10 cellular contexts compared by ENCODE assay signal in the genomic region with DNA sequence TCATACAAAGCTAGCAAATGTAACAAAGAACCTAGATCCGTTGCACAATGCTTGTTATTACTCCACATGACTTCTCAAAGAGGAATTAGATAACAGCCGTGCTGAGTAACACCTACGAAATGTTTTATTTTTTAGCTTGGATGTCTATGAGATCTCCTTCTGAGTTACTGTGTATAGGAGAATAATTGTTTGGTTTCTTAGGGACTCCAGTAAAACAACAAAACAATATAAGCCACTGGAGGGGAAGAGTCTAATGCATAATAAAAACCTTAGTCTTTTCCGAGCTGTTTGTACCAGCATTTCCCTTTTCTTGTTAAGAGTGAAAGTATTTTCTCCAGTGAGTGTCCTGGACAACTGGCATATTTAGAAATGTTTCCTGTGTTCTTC. TPM values are rescaled to one million over a fixed set of nuclear protein-coding genes. Genes with fewer than 3 reads are reported as not detected.
DNase-seq lines count a peak whose midpoint lies in the region; ATAC-seq, FAIRE-seq and TF ChIP-seq lines count a peak whose summit lies in the region.
"Had no signal": no experiment of that assay in that cellular context is flagged by ENCODE, and none has a peak within 500 bp of the region (broad histone marks: within the 10 kb centered on the region; RNA-seq: fewer than 3 reads in every experiment).

No MANE protein-coding gene starts in this region.

- H3K27me3 ChIP-seq in CD4-positive, CD25-positive, alpha-beta regulatory T cell (ENCODE audit: control insufficient read depth, insufficient read depth, low read length): no peaks in the 10 kb centered on the region
- H3K27me3 ChIP-seq in OCI-LY1 (ENCODE audit: insufficient read depth, low read length): no peaks in the 10 kb centered on the region
- H3K27me3 ChIP-seq in endothelial cell of umbilical vein (ENCODE audit: control insufficient read depth in 2 of 2, insufficient read depth in 2 of 2, low read length in 2 of 2): no peaks in the 10 kb centered on the region
- no peaks in the 10 kb centered on the region for H3K27me3 ChIP-seq in ovary
- H3K27me3 ChIP-seq: foreskin keratinocyte, neural progenitor cell had no signal

- H2AFZ ChIP-seq in OCI-LY1 (ENCODE audit: low read length): no peak overlapping the region
- no peak overlapping the region for H2AFZ ChIP-seq in endothelial cell of umbilical vein (ENCODE audit: low read depth, low read length)
- H2AFZ ChIP-seq: neural progenitor cell had no signal

- intact Hi-C loops in endothelial cell of umbilical vein (cut with micrococcal nuclease): loop anchor here (2.0 kb wide), 1 partner anchor 16 kb away; a partner anchor contains a TSS
- intact Hi-C loops in ovary (cut with DNase I): no loop called here

- no peak overlapping the region for H3K4me3 ChIP-seq in CD4-positive, CD25-positive, alpha-beta regulatory T cell (ENCODE audit: low read depth, low read length)
- H3K4me3 ChIP-seq in OCI-LY1 (ENCODE audit: low read depth, low read length, poor library complexity, severe bottlenecking): no peak overlapping the region
- H3K4me3 ChIP-seq in endothelial cell of umbilical vein (replicated peaks in 1 of 3; ENCODE audit: insufficient read depth in 1 of 3, low read depth in 1 of 3, low read length in 3 of 3): no peak overlapping the region
- peak overlapping the region; percentile 11 for H3K4me3 ChIP-seq in ovary
- H3K4me3 ChIP-seq: neural progenitor cell had no signal

- H3K27ac Mint-ChIP-seq in CD4-positive, CD25-positive, alpha-beta regulatory T cell: peak overlapping the region in 2 of 3 donors; percentile 15 to 40
- no peak overlapping the region for H3K27ac Mint-ChIP-seq in stimulated activated naive B cell treated with anti-CD40 and anti-IgM and Interleukin-4, amounts not matched to agents 10 μg/mL and 1 μg/mL and 100 μg/mL, for 72 hours
- H3K27ac Mint-ChIP-seq: neural progenitor cell had no signal

- POLR2A ChIA-PET in endothelial cell of umbilical vein (lab: Charles Lee): interaction anchor here (1.3 to 1.9 kb wide), 3 partner anchors 8 to 20 kb away, joined by 3 to 7 read pairs (median 4); a partner anchor contains a TSS

- no peak overlapping the region for H3K4me3 Mint-ChIP-seq in CD4-positive, CD25-positive, alpha-beta regulatory T cell
- H3K4me3 Mint-ChIP-seq in stimulated activated naive B cell treated with anti-CD40 and anti-IgM and Interleukin-4, amounts not matched to agents 10 μg/mL and 1 μg/mL and 100 μg/mL, for 72 hours: peak overlapping the region in 1 of 2 donors; percentile 6
- H3K4me3 Mint-ChIP-seq: neural progenitor cell had no signal

- H3K9ac ChIP-seq in OCI-LY1 (ENCODE audit: low read length) (no peak overlapping the region), endothelial cell of umbilical vein (replicated peaks; ENCODE audit: extremely low read depth, insufficient read depth, low read length) (peak overlapping the region; percentile 22)
- H3K9ac ChIP-seq: neural progenitor cell had no signal

- no TSS peak for BruUV-seq in endothelial cell of umbilical vein (replicated peaks; lab: Mats Ljungman, UMichigan)

- no peaks in the 10 kb centered on the region for H3K9me1 ChIP-seq in endothelial cell of umbilical vein (replicated peaks; ENCODE audit: control insufficient read depth, extremely low read depth, insufficient read depth, low read length)

- DNase-seq in CD4-positive, CD25-positive, alpha-beta regulatory T cell: no peak
- peak; percentile 32 for DNase-seq in endothelial cell of umbilical vein (ENCODE audit: low read depth, low spot score)
- DNase-seq in ovary: no peak
- DNase-seq in effector CD4-positive, alpha-beta T cell: no peak
- no peak for DNase-seq in stimulated activated naive B cell treated with anti-CD40 and anti-IgM and Interleukin-4, amounts not matched to agents 10 μg/mL and 1 μg/mL and 100 μg/mL, for 72 hours
- DNase-seq in RCC 7860 (ENCODE audit: low spot score): no peak
- DNase-seq in substantia nigra (lab: John Stamatoyannopoulos, UW): no peak

- WGBS in ovary, 3 donors: 3 to 22% (median 7%) methylated on average over 4 of the region's 4 CpGs

- H3K79me2 ChIP-seq in OCI-LY1 (ENCODE audit: insufficient read depth, low read length): peaks cover 5% of the 10 kb centered on the region; the same call in 1 of the 2 replicates
- H3K79me2 ChIP-seq in endothelial cell of umbilical vein (ENCODE audit: control insufficient read depth, insufficient read depth, low read length): peaks cover 61% of the 10 kb centered on the region

- TF ChIP-seq CTCF in OCI-LY1 (IDR thresholded peaks at IDR 0.05; ENCODE audit: low read length) (no peak), endothelial cell of umbilical vein (IDR thresholded peaks at IDR 0.05; ENCODE audit: extremely low read depth in 1 of 2, insufficient read depth in 1 of 2, low read depth in 1 of 2, low read length in 2 of 2) (no peak), ovary (IDR thresholded peaks at IDR 0.05) (no peak)

- no peaks in the 10 kb centered on the region for H3K4me1 ChIP-seq in CD4-positive, CD25-positive, alpha-beta regulatory T cell (ENCODE audit: control insufficient read depth, insufficient read depth, low read length, poor library complexity, severe bottlenecking)
- H3K4me1 ChIP-seq in OCI-LY1 (ENCODE audit: insufficient read depth, low read length, severe bottlenecking) (peaks cover 38% of the 10 kb centered on the region), endothelial cell of umbilical vein (ENCODE audit: control insufficient read depth, extremely low read depth, insufficient read depth, low read length) (peaks cover 14% of the 10 kb centered on the region), ovary (ENCODE audit: insufficient read depth) (peaks cover 8% of the 10 kb centered on the region)
- H3K4me1 ChIP-seq: neural progenitor cell had no signal

- no peak for TF ChIP-seq POLR2A in endothelial cell of umbilical vein (IDR thresholded peaks at IDR 0.05; ENCODE audit: low read depth, low read length)
- TF ChIP-seq POLR2A in ovary (IDR thresholded peaks at IDR 0.05): no peak

- no peak for ATAC-seq in CD4-positive, CD25-positive, alpha-beta regulatory T cell (ENCODE audit: low read depth in 2 of 2)
- no peak for ATAC-seq in stimulated activated naive B cell treated with anti-CD40 and anti-IgM and Interleukin-4, amounts not matched to agents 10 μg/mL and 1 μg/mL and 100 μg/mL, for 72 hours (replicated peaks)
- ATAC-seq: foreskin keratinocyte had no signal

- CTCF ChIA-PET in endothelial cell of umbilical vein (lab: Charles Lee): interaction anchor here (1.1 to 1.7 kb wide), 4 partner anchors 12 to 39 kb away, joined by 3 to 9 read pairs (median 4); a partner anchor contains a TSS

- H3K4me1 Mint-ChIP-seq in CD4-positive, CD25-positive, alpha-beta regulatory T cell: peaks cover 15 to 28% (median 22%) of the 10 kb centered on the region in 4 donors
- peaks cover 17 to 27% of the 10 kb centered on the region in 2 donors for H3K4me1 Mint-ChIP-seq in stimulated activated naive B cell treated with anti-CD40 and anti-IgM and Interleukin-4, amounts not matched to agents 10 μg/mL and 1 μg/mL and 100 μg/mL, for 72 hours
- H3K4me1 Mint-ChIP-seq: neural progenitor cell had no signal

- H3F3A ChIP-seq in OCI-LY1 (ENCODE audit: insufficient read depth, low read length): no peaks in the 10 kb centered on the region; the same call in 1 of the 2 replicates

- FAIRE-seq in endothelial cell of umbilical vein (lab: Jason Lieb, UNC) (no peak), RCC 7860 (lab: Jason Lieb, UNC) (no peak)

- H3K4me2 ChIP-seq in OCI-LY1 (ENCODE audit: low read length): 0 out of 2 replicates have a peak overlapping the region, but pooled peaks have one; percentile 6
- peak overlapping the region; percentile 31 for H3K4me2 ChIP-seq in endothelial cell of umbilical vein (ENCODE audit: insufficient read depth, low read length)
- H3K4me2 ChIP-seq: neural progenitor cell had no signal

- no peaks in the 10 kb centered on the region for H3K9me3 ChIP-seq in CD4-positive, CD25-positive, alpha-beta regulatory T cell (ENCODE audit: control insufficient read depth in 2 of 2, low read length in 2 of 2)
- no peaks in the 10 kb centered on the region for H3K9me3 ChIP-seq in OCI-LY1 (ENCODE audit: low read length)
- no peaks in the 10 kb centered on the region for H3K9me3 ChIP-seq in endothelial cell of umbilical vein (replicated peaks; ENCODE audit: control insufficient read depth, insufficient read depth, low read length)
- H3K9me3 ChIP-seq in ovary: no peaks in the 10 kb centered on the region

- TF ChIP-seq EP300 in ovary (IDR thresholded peaks at IDR 0.05): no peak

- H3K9me3 Mint-ChIP-seq in CD4-positive, CD25-positive, alpha-beta regulatory T cell: no peaks in the 10 kb centered on the region
- H3K9me3 Mint-ChIP-seq in stimulated activated naive B cell treated with anti-CD40 and anti-IgM and Interleukin-4, amounts not matched to agents 10 μg/mL and 1 μg/mL and 100 μg/mL, for 72 hours: no peaks in the 10 kb centered on the region
- H3K9me3 Mint-ChIP-seq: neural progenitor cell had no signal

- dilution Hi-C loops in endothelial cell of umbilical vein (cut with MboI; ENCODE audit: extremely low pct_ligation_motif_present, low sequenced_read_pairs): no loop called here

- no peak overlapping the region for H3K27ac ChIP-seq in CD4-positive, CD25-positive, alpha-beta regulatory T cell (ENCODE audit: insufficient read depth, low read length, poor library complexity, severe bottlenecking)
- H3K27ac ChIP-seq in OCI-LY1 (ENCODE audit: low read depth, low read length, poor library complexity, severe bottlenecking) (no peak overlapping the region), endothelial cell of umbilical vein (ENCODE audit: insufficient read depth, low read depth, low read length) (peak overlapping the region; percentile 55), ovary (peak overlapping the region; percentile 9 to 39), substantia nigra (ENCODE audit: low read depth, low read length, poor library complexity, severe bottlenecking) (no peak overlapping the region)
- H3K27ac ChIP-seq: foreskin keratinocyte, neural progenitor cell had no signal

- peaks cover 23% of the 10 kb centered on the region for H3K36me3 ChIP-seq in CD4-positive, CD25-positive, alpha-beta regulatory T cell (ENCODE audit: control insufficient read depth, insufficient read depth, low read length)
- H3K36me3 ChIP-seq in OCI-LY1 (ENCODE audit: insufficient read depth, low read length): peaks cover 38% of the 10 kb centered on the region; the same call in 1 of the 2 replicates
- H3K36me3 ChIP-seq in endothelial cell of umbilical vein (ENCODE audit: control insufficient read depth in 2 of 2, extremely low read depth in 1 of 2, insufficient read depth in 2 of 2, low read length in 2 of 2): peaks cover 9 to 18% of the 10 kb centered on the region in 2 experiments
- no peaks in the 10 kb centered on the region for H3K36me3 ChIP-seq in ovary
- H3K36me3 ChIP-seq: neural progenitor cell had no signal

- H3K36me3 Mint-ChIP-seq in CD4-positive, CD25-positive, alpha-beta regulatory T cell: peaks cover 29% of the 10 kb centered on the region
- peaks cover 28 to 42% of the 10 kb centered on the region in 2 donors for H3K36me3 Mint-ChIP-seq in stimulated activated naive B cell treated with anti-CD40 and anti-IgM and Interleukin-4, amounts not matched to agents 10 μg/mL and 1 μg/mL and 100 μg/mL, for 72 hours

- no peaks in the 10 kb centered on the region for H3K27me3 Mint-ChIP-seq in CD4-positive, CD25-positive, alpha-beta regulatory T cell
- H3K27me3 Mint-ChIP-seq in stimulated activated naive B cell treated with anti-CD40 and anti-IgM and Interleukin-4, amounts not matched to agents 10 μg/mL and 1 μg/mL and 100 μg/mL, for 72 hours: no peaks in the 10 kb centered on the region

- H3K9me2 ChIP-seq in OCI-LY1 (ENCODE audit: low read depth, low read length): no peaks in the 10 kb centered on the region

- H4K20me1 ChIP-seq in OCI-LY1 (ENCODE audit: insufficient read depth, low read length) (no peaks in the 10 kb centered on the region), endothelial cell of umbilical vein (replicated peaks; ENCODE audit: control insufficient read depth, extremely low read depth, insufficient read depth, low read length) (no peaks in the 10 kb centered on the region)

RNA-seq across cellular contexts. Expression of a gene that starts 15.6 kb away (rescaled TPM):
- 54.0 TPM for total RNA-seq in CD4-positive, CD25-positive, alpha-beta regulatory T cell
- 10 to 100 TPM; 67.2 to 86.5 (median 75.8) TPM for polyA plus RNA-seq in CD4-positive, CD25-positive, alpha-beta regulatory T cell
- 126 and 141 TPM in 2 replicates for total RNA-seq in endothelial cell of umbilical vein
- 56.5 and 152 TPM in 2 replicates for polyA plus RNA-seq in endothelial cell of umbilical vein
- 72.1 and 79.9 TPM in 2 replicates for polyA plus RNA-seq in endothelial cell of umbilical vein (2011; cell fraction: cytosol; rRNA removed)
- polyA plus RNA-seq in endothelial cell of umbilical vein (2011; cell fraction: nucleus; rRNA removed): 115 and 178 TPM in 2 replicates
- 152 and 194 TPM in 2 replicates for polyA plus RNA-seq in endothelial cell of umbilical vein (2012)
- polyA minus RNA-seq in endothelial cell of umbilical vein: 60.5 and 68.5 TPM in 2 replicates
- polyA minus RNA-seq in endothelial cell of umbilical vein (2011; cell fraction: cytosol; rRNA and poly(A)+ RNA removed): 11.0 TPM
- polyA minus RNA-seq in endothelial cell of umbilical vein (2011; cell fraction: nucleus; rRNA and poly(A)+ RNA removed): 54.5 and 72.7 TPM in 2 replicates
- total RNA-seq in ovary: 10 to 100 TPM; 37.9 to 58.9 (median 53.0) TPM
- polyA plus RNA-seq in ovary: 10 to 100 TPM; 39.3 to 93.0 TPM

RNA-seq across cellular contexts. Expression of a gene that starts 20.1 kb away (rescaled TPM):
- 47.5 TPM for total RNA-seq in CD4-positive, CD25-positive, alpha-beta regulatory T cell
- polyA plus RNA-seq in CD4-positive, CD25-positive, alpha-beta regulatory T cell: 10 to 100 TPM; 31.0 to 36.5 (median 34.6) TPM
- total RNA-seq in endothelial cell of umbilical vein (51.2 and 53.5 TPM in 2 replicates), ovary (10 to 100 TPM; 27.5 to 59.0 (median 43.4) TPM)
- polyA plus RNA-seq in endothelial cell of umbilical vein (16.7 and 18.9 TPM in 2 replicates), ovary (10 to 100 TPM; 12.2 to 44.1 TPM)
- 16.3 and 17.3 TPM in 2 replicates for polyA plus RNA-seq in endothelial cell of umbilical vein (2011; cell fraction: cytosol; rRNA removed)
- polyA plus RNA-seq in endothelial cell of umbilical vein (2011; cell fraction: nucleus; rRNA removed): 17.8 and 18.5 TPM in 2 replicates
- 29.7 and 40.7 TPM in 2 replicates for polyA plus RNA-seq in endothelial cell of umbilical vein (2012)
- polyA minus RNA-seq in endothelial cell of umbilical vein: 86.9 and 96.7 TPM in 2 replicates
- polyA minus RNA-seq in endothelial cell of umbilical vein (2011; cell fraction: cytosol; rRNA and poly(A)+ RNA removed): 48.4 TPM
- polyA minus RNA-seq in endothelial cell of umbilical vein (2011; cell fraction: nucleus; rRNA and poly(A)+ RNA removed): 33.3 and 54.0 TPM in 2 replicates

RNA-seq across cellular contexts. Expression of a gene that starts 37.6 kb away (rescaled TPM):
- total RNA-seq in CD4-positive, CD25-positive, alpha-beta regulatory T cell: 36.0 TPM
- 10 to 100 TPM in 1 of 4 donors, 1 to 10 TPM in 3; 5.8 to 11.6 (median 7.3) TPM for polyA plus RNA-seq in CD4-positive, CD25-positive, alpha-beta regulatory T cell
- total RNA-seq in endothelial cell of umbilical vein (32.8 and 39.2 TPM in 2 replicates), ovary (10 to 100 TPM; 13.2 to 28.7 (median 17.7) TPM)
- polyA plus RNA-seq in endothelial cell of umbilical vein (11.2 and 13.4 TPM in 2 replicates), ovary (10 to 100 TPM in 1 of 2 donors, 1 to 10 TPM in 1; 7.9 to 19.2 TPM)
- polyA plus RNA-seq in endothelial cell of umbilical vein (2011; cell fraction: cytosol; rRNA removed): 17.5 and 19.2 TPM in 2 replicates
- polyA plus RNA-seq in endothelial cell of umbilical vein (2011; cell fraction: nucleus; rRNA removed): 11.2 and 12.3 TPM in 2 replicates
- 12.6 and 19.2 TPM in 2 replicates for polyA plus RNA-seq in endothelial cell of umbilical vein (2012)
- 10.5 and 12.2 TPM in 2 replicates for polyA minus RNA-seq in endothelial cell of umbilical vein
- polyA minus RNA-seq in endothelial cell of umbilical vein (2011; cell fraction: cytosol; rRNA and poly(A)+ RNA removed): 8.5 TPM
- polyA minus RNA-seq in endothelial cell of umbilical vein (2011; cell fraction: nucleus; rRNA and poly(A)+ RNA removed): 4.9 and 9.5 TPM in 2 replicates

RNA-seq across cellular contexts. Expression of a gene that starts 37.6 kb away (rescaled TPM):
- total RNA-seq in CD4-positive, CD25-positive, alpha-beta regulatory T cell: 24.4 TPM
- polyA plus RNA-seq in CD4-positive, CD25-positive, alpha-beta regulatory T cell: 10 to 100 TPM; 21.0 to 33.1 (median 25.1) TPM
- total RNA-seq in endothelial cell of umbilical vein (33.5 and 37.8 TPM in 2 replicates), ovary (10 to 100 TPM; 11.1 to 22.9 (median 17.8) TPM)
- polyA plus RNA-seq in endothelial cell of umbilical vein (9.9 and 12.6 TPM in 2 replicates), ovary (10 to 100 TPM; 13.2 to 18.7 TPM)
- 21.0 and 21.6 TPM in 2 replicates for polyA plus RNA-seq in endothelial cell of umbilical vein (2011; cell fraction: cytosol; rRNA removed)
- polyA plus RNA-seq in endothelial cell of umbilical vein (2011; cell fraction: nucleus; rRNA removed): 8.0 and 11.9 TPM in 2 replicates
- 18.0 and 30.5 TPM in 2 replicates for polyA plus RNA-seq in endothelial cell of umbilical vein (2012)
- polyA minus RNA-seq in endothelial cell of umbilical vein: 6.0 and 8.8 TPM in 2 replicates
- polyA minus RNA-seq in endothelial cell of umbilical vein (2011; cell fraction: cytosol; rRNA and poly(A)+ RNA removed): 13.2 TPM
- polyA minus RNA-seq in endothelial cell of umbilical vein (2011; cell fraction: nucleus; rRNA and poly(A)+ RNA removed): 5.6 and 8.0 TPM in 2 replicates

Comparison
In these comparisons a context has a peak if more than half of its experiments do, and no peak if none do; other contexts are left out.
1. H3K27ac ChIP-seq: peak in endothelial cell of umbilical vein (single experiment) and ovary (2 of 2); none in CD4-positive, CD25-positive, alpha-beta regulatory T cell (single experiment), OCI-LY1 (single experiment) and substantia nigra (single experiment).